In genomic region chr3:197458179-197458707, GRCh38 we compare ENCODE assay signal across 11 cellular contexts.
A peak's percentile ranks its signal among the peaks of the same experiment; 100 is the strongest.
DNase-seq lines count a peak whose midpoint lies in the region; ATAC-seq and TF ChIP-seq lines count a peak whose summit lies in the region.
"Had no signal": no experiment of that assay in that cellular context is flagged by ENCODE, and none has a peak within 500 bp of the region (broad histone marks: within the 10 kb centered on the region; RNA-seq: fewer than 3 reads in every experiment).

No MANE protein-coding gene starts in this region.

- no peak overlapping the region for H3K27ac Mint-ChIP-seq in activated CD4-positive, alpha-beta T cell treated with anti-CD3 and anti-CD28 coated beads for 36 hours

- TF ChIP-seq POLR2A in stomach (IDR thresholded peaks at IDR 0.05), result no peak

- TF ChIP-seq CTCF in SK-N-SH (IDR thresholded peaks at IDR 0.05) (peak; percentile 33; the same call in 1 of the 2 replicates), stomach (IDR thresholded peaks at IDR 0.05) (peak in 5 of 7 experiments; percentile 18 to 46 (median 26)), GM20000 (IDR thresholded peaks at IDR 0.05; ENCODE audit: extremely low read depth, missing control alignments) (no peak)

- H3K4me3 ChIP-seq in SK-N-SH (ENCODE audit: low read depth in 2 of 2, low read length in 1 of 2) (no peak overlapping the region), stomach (no peak overlapping the region)
- H3K4me3 ChIP-seq: body of pancreas, prostate gland had no signal

- no peaks in the 10 kb centered on the region for H3K79me2 ChIP-seq in SK-N-SH (ENCODE audit: insufficient read depth)

- H3K9me2 ChIP-seq in SK-N-SH, result no peaks in the 10 kb centered on the region

- peak; percentile 81 for DNase-seq in activated CD4-positive, alpha-beta T cell treated with anti-CD3 and anti-CD28 coated beads for 36 hours
- no peak for DNase-seq in activated CD4-positive, alpha-beta T cell treated with anti-CD3 and anti-CD28 coated beads for 1 hour
- DNase-seq in SK-N-SH (peak; percentile 58), stomach (peak; percentile 45), SKM-1 (lab: John Stamatoyannopoulos, UW; ENCODE audit: unreplicated experiment) (no peak), NCI-H1092 treated with DMSO at 0.1 percent for 48 hours (lab: John Stamatoyannopoulos, UW) (no peak), GM20000 (ENCODE audit: low spot score) (no peak)

- ATAC-seq in activated CD4-positive, alpha-beta T cell treated with anti-CD3 and anti-CD28 coated beads for 36 hours, result peak; percentile 82
- peak; percentile 95 for ATAC-seq in esophagus mucosa
- ATAC-seq: body of pancreas had no signal

- H3F3A ChIP-seq in SK-N-SH (replicated peaks; ENCODE audit: insufficient read depth), result peaks cover 4% of the 10 kb centered on the region

- peak overlapping the region; percentile 45 for H3K4me3 Mint-ChIP-seq in activated CD4-positive, alpha-beta T cell treated with anti-CD3 and anti-CD28 coated beads for 36 hours

- CTCF ChIA-PET in activated CD4-positive, alpha-beta T cell treated with anti-CD3 and anti-CD28 coated beads for 36 hours (lab: Charles Lee), result interaction anchor here (0.7 to 1.7 kb wide), 5 partner anchors 43 to 905 kb away, joined by 3 to 16 read pairs (median 5); no protein-coding TSS in a partner anchor
- CTCF ChIA-PET in SK-N-SH (lab: Yijun Ruan, JAX), result interaction anchor here (1.0 to 2.5 kb wide), 6 partner anchors 13 to 202 kb away, joined by 3 to 13 read pairs (median 4); no protein-coding TSS in a partner anchor

- H3K9me3 Mint-ChIP-seq in activated CD4-positive, alpha-beta T cell treated with anti-CD3 and anti-CD28 coated beads for 36 hours (ENCODE audit: low read depth), result no peaks in the 10 kb centered on the region

- peaks cover 6% of the 10 kb centered on the region for H3K27me3 Mint-ChIP-seq in activated CD4-positive, alpha-beta T cell treated with anti-CD3 and anti-CD28 coated beads for 36 hours

- H4K20me1 ChIP-seq in SK-N-SH (ENCODE audit: insufficient read depth), result no peaks in the 10 kb centered on the region

- H3K27ac ChIP-seq in SK-N-SH (ENCODE audit: low read depth in 2 of 2, low read length in 1 of 2) (no peak overlapping the region; a peak in 1 of 4 replicates), stomach (no peak overlapping the region)
- H3K27ac ChIP-seq: 22Rv1, body of pancreas, prostate gland had no signal

- POLR2A ChIA-PET in activated CD4-positive, alpha-beta T cell treated with anti-CD3 and anti-CD28 coated beads for 36 hours (lab: Charles Lee), result interaction anchor here (0.6 kb wide), 1 partner anchor 235 kb away, joined by 5 read pairs; no protein-coding TSS in a partner anchor
- POLR2A ChIA-PET in SK-N-SH (lab: Yijun Ruan, JAX), result no interaction called here

- WGBS in SK-N-SH (ENCODE audit: low lambda C conversion rate), result 63% methylated on average over 10 of the region's 11 CpGs
- 26 to 55% (median 38%) methylated on average over 11 of the region's 11 CpGs for WGBS in stomach, 5 donors

- no peaks in the 10 kb centered on the region for H3K36me3 ChIP-seq in SK-N-SH (replicated peaks in 1 of 2; ENCODE audit: control insufficient read depth in 1 of 2, insufficient read depth in 2 of 2, low read length in 1 of 2)
- H3K36me3 ChIP-seq in stomach, result no peaks in the 10 kb centered on the region
- H3K36me3 ChIP-seq: prostate gland had no signal

- H3K4me1 Mint-ChIP-seq in activated CD4-positive, alpha-beta T cell treated with anti-CD3 and anti-CD28 coated beads for 36 hours, result peaks cover 27% of the 10 kb centered on the region

- H3K27me3 ChIP-seq in SK-N-SH (ENCODE audit: insufficient read depth) (no peaks in the 10 kb centered on the region), stomach (no peaks in the 10 kb centered on the region)
- H3K27me3 ChIP-seq: body of pancreas had no signal

- no peaks in the 10 kb centered on the region for H3K9me3 ChIP-seq in SK-N-SH
- no peaks in the 10 kb centered on the region for H3K9me3 ChIP-seq in stomach
- H3K9me3 ChIP-seq: body of pancreas, prostate gland had no signal

- no peak for TF ChIP-seq EP300 in SK-N-SH (IDR thresholded peaks at IDR 0.05; ENCODE audit: borderline replicate concordance in 1 of 2, low read depth in 1 of 2, low read length in 1 of 2)
- TF ChIP-seq EP300 in stomach (IDR thresholded peaks at IDR 0.05), result no peak

- peak; percentile 43 for TF ChIP-seq RAD21 in SK-N-SH (IDR thresholded peaks at IDR 0.05; ENCODE audit: low read length)

- no peak overlapping the region for H2AFZ ChIP-seq in SK-N-SH (ENCODE audit: low read depth)

- no peak overlapping the region for H3K4me2 ChIP-seq in SK-N-SH

- intact Hi-C loops in activated CD4-positive, alpha-beta T cell treated with anti-CD3 and anti-CD28 coated beads for 36 hours (cut with DNase I, micrococcal nuclease), result loop anchor here (1.0 to 10.0 kb wide), 3 partner anchors 161 to 233 kb away; partner anchors contain the start of gene DLG1 (in 1 of the 2)
- intact Hi-C loops in stomach (cut with DNase I; ENCODE audit: low total_unique reads), result loop anchor here (10.0 kb wide), 1 partner anchor 193 kb away; no protein-coding TSS in a partner anchor

- no peak overlapping the region for H3K9ac ChIP-seq in SK-N-SH

- H3K4me1 ChIP-seq in SK-N-SH (ENCODE audit: control insufficient read depth in 1 of 2, insufficient read depth in 2 of 2, low read depth in 1 of 2, low read length in 1 of 2) (peaks cover 0 to 8% of the 10 kb centered on the region in 2 experiments; a peak in 1 of 4 replicates), stomach (peaks cover 9 to 28% (median 20%) of the 10 kb centered on the region in 4 donors)
- H3K4me1 ChIP-seq: prostate gland had no signal

- no peaks in the 10 kb centered on the region for H3K36me3 Mint-ChIP-seq in activated CD4-positive, alpha-beta T cell treated with anti-CD3 and anti-CD28 coated beads for 36 hours (ENCODE audit: low read depth)

TF ChIP-seq in SK-N-SH, 30 proteins besides CTCF, POLR2A, EP300 and RAD21:
- TF ChIP-seq GABPA (IDR thresholded peaks at IDR 0.05; ENCODE audit: low read depth) (no peak), MAX (IDR thresholded peaks at IDR 0.05; ENCODE audit: low read depth) (no peak), FOXJ3 (CRISPR knock-in tag; IDR thresholded peaks at IDR 0.05) (no peak), SIN3A (IDR thresholded peaks at IDR 0.05; ENCODE audit: borderline replicate concordance, low read depth, low read length) (no peak), CHD2 (IDR thresholded peaks at IDR 0.05; ENCODE audit: low read length, partially characterized antibody) (no peak), TEAD4 (IDR thresholded peaks at IDR 0.05; ENCODE audit: borderline replicate concordance, insufficient read depth) (no peak), RCOR1 (IDR thresholded peaks at IDR 0.05; ENCODE audit: low read length) (no peak), RFX5 (IDR thresholded peaks at IDR 0.05; ENCODE audit: low read length) (no peak), POLR2AphosphoS5 (IDR thresholded peaks at IDR 0.05; ENCODE audit: low read depth, low read length) (no peak), GATA2 (CRISPR knock-in tag; IDR thresholded peaks at IDR 0.05) (no peak), JUND (IDR thresholded peaks at IDR 0.05) (no peak), USF2 (IDR thresholded peaks at IDR 0.05; ENCODE audit: borderline replicate concordance, low read depth, low read length) (no peak)

Comparison
In these comparisons a context has a peak if more than half of its experiments do, and no peak if none do; other contexts are left out.
1. DNase-seq: peak in activated CD4-positive, alpha-beta T cell treated with anti-CD3 and anti-CD28 coated beads for 36 hours (single experiment), SK-N-SH (single experiment) and stomach (single experiment); none in activated CD4-positive, alpha-beta T cell treated with anti-CD3 and anti-CD28 coated beads for 1 hour (single experiment), SKM-1 (single experiment), NCI-H1092 treated with DMSO at 0.1 percent for 48 hours (single experiment) and GM20000 (single experiment).